Comparison of ENCODE assay signal across 1 cellular context in genomic region chr14:32201196-32201815, GRCh38.
TF ChIP-seq lines count a peak whose summit lies in the region.

No MANE protein-coding gene starts in this region.

TF ChIP-seq in K562, 482 proteins besides CTCF, POLR2A, EP300 and RAD21 (continued from another document and continues in another):
- TF ChIP-seq CREB3L1 (IDR thresholded peaks at IDR 0.05; ENCODE audit: borderline replicate concordance, low read depth) (no peak), FUS (optimal IDR thresholded peaks at IDR 0.05; ENCODE audit: low read depth, low read length) (no peak), E2F6 (IDR thresholded peaks at IDR 0.05; ENCODE audit: borderline replicate concordance in 1 of 2, extremely low read depth in 1 of 2, insufficient read depth in 1 of 2, insufficient read length in 1 of 2, low read depth in 1 of 2, low read length in 1 of 2, poor library complexity in 1 of 2, severe bottlenecking in 1 of 2) (peak in 1 of 2 experiments; percentile 1), RB1 (IDR thresholded peaks at IDR 0.05; ENCODE audit: low read depth) (no peak), NFXL1 (CRISPR knock-in tag; IDR thresholded peaks at IDR 0.05) (no peak), HMGN3 (IDR thresholded peaks at IDR 0.05; ENCODE audit: borderline replicate concordance, extremely low read depth, insufficient read length, low read depth, low read length) (no peak), NCOA6 (IDR thresholded peaks at IDR 0.05) (peak; percentile 72), ZNF561 (CRISPR knock-in tag; conservative IDR thresholded peaks at IDR 0.05) (no peak), ZNF143 (CRISPR knock-in tag; IDR thresholded peaks at IDR 0.05) (peak; percentile 74), NR2C2 (CRISPR knock-in tag; IDR thresholded peaks at IDR 0.05) (no peak), NR2C2 (tag; IDR thresholded peaks at IDR 0.05) (peak; percentile 73), ZNF76 (CRISPR knock-in tag; IDR thresholded peaks at IDR 0.05; ENCODE audit: borderline replicate concordance) (no peak), ARID3B (CRISPR knock-in tag; IDR thresholded peaks at IDR 0.05; ENCODE audit: borderline replicate concordance) (no peak), SRSF3 (IDR thresholded peaks at IDR 0.05; ENCODE audit: insufficient read depth, low read length) (no peak), ZNF184 (CRISPR knock-in tag; IDR thresholded peaks at IDR 0.05) (no peak), TSHZ1 (CRISPR knock-in tag; IDR thresholded peaks at IDR 0.05) (no peak), ZNF436 (CRISPR knock-in tag; IDR thresholded peaks at IDR 0.05) (no peak), TCF7 (IDR thresholded peaks at IDR 0.05; ENCODE audit: borderline replicate concordance) (no peak), BDP1 (IDR thresholded peaks at IDR 0.05; ENCODE audit: insufficient read depth, insufficient read length) (no peak), CCNT2 (IDR thresholded peaks at IDR 0.05; ENCODE audit: borderline replicate concordance, extremely low read depth, insufficient read length, low read depth, low read length) (no peak), NKRF (IDR thresholded peaks at IDR 0.05; ENCODE audit: borderline replicate concordance) (peak; percentile 67), CREB3 (tag; conservative IDR thresholded peaks at IDR 0.05; ENCODE audit: low read depth) (no peak), DLX4 (CRISPR knock-in tag; IDR thresholded peaks at IDR 0.05) (no peak), ZNF740 (CRISPR knock-in tag; IDR thresholded peaks at IDR 0.05) (no peak), ZNF740 (tag; IDR thresholded peaks at IDR 0.05) (no peak), RHOXF2B (CRISPR knock-in tag; conservative IDR thresholded peaks at IDR 0.05) (no peak), TAF7 (tag; IDR thresholded peaks at IDR 0.05) (no peak), MITF (IDR thresholded peaks at IDR 0.05) (no peak), HDAC6 (IDR thresholded peaks at IDR 0.05; ENCODE audit: low read depth, low read length) (no peak), VEZF1 (CRISPR knock-in tag; IDR thresholded peaks at IDR 0.05) (no peak), E2F5 (CRISPR knock-in tag; IDR thresholded peaks at IDR 0.05) (no peak), NR2C1 (IDR thresholded peaks at IDR 0.05) (no peak), NR2C1 (tag; IDR thresholded peaks at IDR 0.05) (no peak), MYC (IDR thresholded peaks at IDR 0.05; ENCODE audit: low read depth, low read length) (no peak), MYC (CRISPR knock-in tag; IDR thresholded peaks at IDR 0.05; ENCODE audit: borderline replicate concordance, low read depth) (no peak), ZC3H8 (IDR thresholded peaks at IDR 0.05) (no peak), E2F1 (CRISPR knock-in tag; IDR thresholded peaks at IDR 0.05) (no peak), ZBTB1 (CRISPR knock-in tag; IDR thresholded peaks at IDR 0.05; ENCODE audit: borderline replicate concordance, low read depth) (no peak), ZNF280B (CRISPR knock-in tag; IDR thresholded peaks at IDR 0.05) (no peak), MYNN (IDR thresholded peaks at IDR 0.05) (no peak), MYNN (CRISPR knock-in tag; IDR thresholded peaks at IDR 0.05) (no peak), FOXM1 (IDR thresholded peaks at IDR 0.05; ENCODE audit: low read depth) (no peak), FOXM1 (CRISPR knock-in tag; IDR thresholded peaks at IDR 0.05; ENCODE audit: low read depth) (no peak), NR3C1 (CRISPR knock-in tag; IDR thresholded peaks at IDR 0.05) (no peak; the same call in 1 of the 2 replicates), SMAD4 (CRISPR knock-in tag; conservative IDR thresholded peaks at IDR 0.05) (0 out of 2 replicates have a peak, but pooled peaks have one; percentile 32)
